Comparison of ENCODE assay signal across 8 cellular contexts in the genomic region with DNA sequence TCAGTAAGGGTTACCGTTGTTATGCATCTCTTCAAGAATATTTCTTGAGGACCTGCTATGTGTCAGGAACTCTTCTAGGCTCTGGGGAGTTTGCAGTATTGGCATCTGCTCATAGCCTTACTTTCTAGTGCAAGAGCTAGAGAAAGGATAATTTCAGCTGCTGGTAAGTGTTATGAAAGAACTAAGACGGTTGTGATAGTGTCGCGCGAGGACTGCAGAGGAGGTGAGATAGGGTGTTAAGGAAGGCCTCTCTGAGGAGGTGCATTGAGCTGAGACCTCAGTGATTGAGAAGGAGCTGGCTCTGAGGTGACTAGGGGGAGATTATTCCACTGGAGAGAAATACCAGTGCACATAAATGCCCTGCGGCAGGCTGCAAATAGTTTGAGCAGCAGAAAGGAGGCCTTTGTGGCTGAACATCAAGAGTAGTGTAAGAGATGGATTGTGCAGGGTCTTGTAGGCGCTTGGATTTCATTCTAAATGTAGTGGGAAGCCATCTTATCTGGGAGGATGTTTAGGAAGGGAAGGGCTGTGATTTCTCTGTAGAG. TPM values are rescaled to one million over a fixed set of nuclear protein-coding genes. Genes with fewer than 3 reads are reported as not detected.
DNase-seq lines count a peak whose midpoint lies in the region; ATAC-seq and TF ChIP-seq lines count a peak whose summit lies in the region.

No MANE protein-coding gene starts in this region.

- TF ChIP-seq CTCF in fibroblast of mammary gland (conservative IDR thresholded peaks at IDR 0.05; ENCODE audit: control insufficient read depth, insufficient read depth, low read depth, low read length): no peak
- no peak for TF ChIP-seq CTCF in retinal pigment epithelial cell (conservative IDR thresholded peaks at IDR 0.05; ENCODE audit: low read depth, low read length)

- peaks cover 3% of the 10 kb centered on the region for H3K36me3 Mint-ChIP-seq in T-helper 17 cell (ENCODE audit: low read depth)

- no peaks in the 10 kb centered on the region for H3K9me3 ChIP-seq in T-helper 17 cell (ENCODE audit: control insufficient read depth, low read length, poor library complexity, severe bottlenecking)

- DNase-seq in stimulated activated CD4-positive, alpha-beta T cell treated with anti-CD3 and anti-CD28 coated beads, Interleukin-4, amount 100 ng/mL, for 24 hours: peak; percentile 29
- DNase-seq in stimulated activated CD4-positive, alpha-beta T cell treated with anti-CD3 and anti-CD28 coated beads, Interleukin-2, amount 100 ng/mL, for 48 hours: no peak
- DNase-seq in T-helper 17 cell (no peak), fibroblast of mammary gland (ENCODE audit: low read depth) (peak; percentile 12), retinal pigment epithelial cell (ENCODE audit: low read depth) (no peak), T-helper 9 cell (no peak), NCI-H2171 treated with DMSO at 0.1 percent for 48 hours (lab: John Stamatoyannopoulos, UW) (no peak)

- H3K27ac Mint-ChIP-seq in T-helper 17 cell: peak overlapping the region; percentile 95

- H3K4me3 Mint-ChIP-seq in T-helper 17 cell: peak overlapping the region; percentile 99

- ATAC-seq in T-helper 17 cell (no peak), GM18498 (IDR thresholded peaks at IDR 0.05; ENCODE audit: unreplicated experiment) (no peak)

- H3K27me3 Mint-ChIP-seq in T-helper 17 cell: no peaks in the 10 kb centered on the region

- H3K4me1 Mint-ChIP-seq in T-helper 17 cell: peaks cover 24% of the 10 kb centered on the region

- H3K4me3 ChIP-seq in fibroblast of mammary gland (ENCODE audit: control insufficient read depth, low read depth, low read length): peak overlapping the region; percentile 98
- H3K4me3 ChIP-seq in retinal pigment epithelial cell (ENCODE audit: low read length): peak overlapping the region; percentile 96

RNA-seq across cellular contexts. Expression of a gene that starts 0.8 kb away (rescaled TPM):
- 10 to 100 TPM; 22.7 to 26.0 TPM for total RNA-seq in T-helper 17 cell

RNA-seq across cellular contexts. Expression of a gene that starts 18.4 kb away (rescaled TPM):
- 100 to 1,000 TPM in 1 of 2 donors, 10 to 100 TPM in 1; 91.8 to 102 TPM for total RNA-seq in T-helper 17 cell

RNA-seq across cellular contexts. Expression of a gene that starts 30.8 kb away (rescaled TPM):
- 10 to 100 TPM; 43.0 to 45.6 TPM for total RNA-seq in T-helper 17 cell

RNA-seq across cellular contexts. Expression of a gene that starts 30.9 kb away (rescaled TPM):
- 10 to 100 TPM; 14.6 to 17.1 TPM for total RNA-seq in T-helper 17 cell

Comparison
In these comparisons a context has a peak if more than half of its experiments do, and no peak if none do; other contexts are left out.
1. DNase-seq: peak in stimulated activated CD4-positive, alpha-beta T cell treated with anti-CD3 and anti-CD28 coated beads, Interleukin-4, amount 100 ng/mL, for 24 hours (single experiment) and fibroblast of mammary gland (single experiment); none in stimulated activated CD4-positive, alpha-beta T cell treated with anti-CD3 and anti-CD28 coated beads, Interleukin-2, amount 100 ng/mL, for 48 hours (0 of 2), T-helper 17 cell (0 of 3), retinal pigment epithelial cell (single experiment), T-helper 9 cell (single experiment) and NCI-H2171 treated with DMSO at 0.1 percent for 48 hours (single experiment).